Comparison of ENCODE assay signal across 5 cellular contexts in genomic region chr14:75391953-75392352, GRCh38.
"Had no signal": no experiment of that assay in that cellular context is flagged by ENCODE, and none has a peak within 500 bp of the region (broad histone marks: within the 10 kb centered on the region; RNA-seq: fewer than 3 reads in every experiment).

No MANE protein-coding gene starts in this region.

- H3K4me3 ChIP-seq: K562 had no signal

- H3K27ac ChIP-seq: HL-60 had no signal

- ATAC-seq: HepG2, K562 had no signal

- DNase-seq: IMR-90 had no signal

- FAIRE-seq: HepG2, HTR-8/SVneo, K562 had no signal
